8 cellular contexts compared by ENCODE assay signal in the genomic region with DNA sequence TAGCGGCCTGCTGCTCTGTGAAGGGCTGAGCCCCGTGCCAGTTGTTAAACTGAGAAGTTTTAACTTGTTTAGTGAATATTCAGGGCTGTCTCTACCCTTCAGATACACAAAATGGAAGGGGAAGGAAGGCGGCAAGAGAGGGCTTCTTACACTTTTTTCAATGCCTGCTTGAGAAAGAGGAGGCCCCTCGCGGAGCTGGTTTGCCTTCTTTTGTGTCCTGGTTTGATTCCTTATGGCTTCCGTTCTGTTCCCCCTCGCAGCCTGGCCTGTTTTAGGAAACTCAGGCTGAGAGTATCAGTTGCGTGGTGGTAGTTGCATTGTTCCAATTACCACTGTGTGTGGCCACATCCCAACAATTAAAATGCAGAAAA. TPM values are rescaled to one million over a fixed set of nuclear protein-coding genes. Genes with fewer than 3 reads are reported as not detected.
DNase-seq lines count a peak whose midpoint lies in the region; ATAC-seq and TF ChIP-seq lines count a peak whose summit lies in the region.

No MANE protein-coding gene starts in this region.

- H3K4me3 ChIP-seq in GM12875 (ENCODE audit: low read depth, low read length): peak overlapping the region; percentile 69
- peak overlapping the region; percentile 74 for H3K4me3 ChIP-seq in SJCRH30
- peak overlapping the region; percentile 72 to 99 (median 86) for H3K4me3 ChIP-seq in fibroblast of lung (replicated peaks in 1 of 4; ENCODE audit: control extremely low read depth in 1 of 4, insufficient read depth in 1 of 4, low read depth in 3 of 4, low read length in 4 of 4)
- H3K4me3 ChIP-seq in parathyroid adenoma (ENCODE audit: low read depth, low read length): peak overlapping the region; percentile 90

- H3K4me1 ChIP-seq in SJCRH30: 0 out of 2 replicates have a peak, but pooled peaks cover 2% of the 10 kb centered on the region
- H3K4me1 ChIP-seq in fibroblast of lung (ENCODE audit: control insufficient read depth, extremely low read depth, insufficient read depth, low read length): no peaks in the 10 kb centered on the region
- peaks cover 8% of the 10 kb centered on the region for H3K4me1 ChIP-seq in parathyroid adenoma

- H3K36me3 ChIP-seq in SJCRH30: peaks cover 23% of the 10 kb centered on the region
- peaks cover 3% of the 10 kb centered on the region for H3K36me3 ChIP-seq in fibroblast of lung (ENCODE audit: control insufficient read depth, insufficient read depth, low read length)
- H3K36me3 ChIP-seq in parathyroid adenoma (ENCODE audit: control insufficient read depth, insufficient read depth, low read length): no peaks in the 10 kb centered on the region

- ATAC-seq in GM19455 (IDR thresholded peaks at IDR 0.05; ENCODE audit: unreplicated experiment) (no peak), GM18517 (IDR thresholded peaks at IDR 0.05; ENCODE audit: unreplicated experiment) (no peak), GM19023 (IDR thresholded peaks at IDR 0.05; ENCODE audit: unreplicated experiment) (no peak)

- H3K27me3 ChIP-seq in SJCRH30 (no peaks in the 10 kb centered on the region), fibroblast of lung (ENCODE audit: control insufficient read depth, insufficient read depth, low read length) (no peaks in the 10 kb centered on the region), parathyroid adenoma (ENCODE audit: control insufficient read depth, insufficient read depth, low read length) (no peaks in the 10 kb centered on the region)

- H2AFZ ChIP-seq in fibroblast of lung (ENCODE audit: low read length) (no peak overlapping the region), parathyroid adenoma (peak overlapping the region; percentile 96)

- DNase-seq in SJCRH30 (no peak), fibroblast of lung (ENCODE audit: low read depth in 2 of 2) (peak in 1 of 2 donors; percentile 39), DMS79 (lab: John Stamatoyannopoulos, UW) (no peak)

- H3K27ac ChIP-seq in SJCRH30: peak overlapping the region; percentile 24; the same call in 1 of the 2 replicates
- H3K27ac ChIP-seq in fibroblast of lung (ENCODE audit: insufficient read depth, low read length): peak overlapping the region; percentile 100
- H3K27ac ChIP-seq in parathyroid adenoma: peak overlapping the region; percentile 92

- TF ChIP-seq CTCF in GM12875 (IDR thresholded peaks at IDR 0.05; ENCODE audit: borderline replicate concordance, insufficient read depth, low read depth, low read length) (no peak), fibroblast of lung (conservative IDR thresholded peaks at IDR 0.05 in 1 of 2, IDR thresholded peaks at IDR 0.05 in 1 of 2; ENCODE audit: low read depth in 1 of 2, low read length in 2 of 2) (no peak), parathyroid adenoma (IDR thresholded peaks at IDR 0.05) (no peak)

- H3K4me2 ChIP-seq in fibroblast of lung (ENCODE audit: extremely low read depth, insufficient read depth, low read length): peak overlapping the region; percentile 91
- peak overlapping the region; percentile 100 for H3K4me2 ChIP-seq in parathyroid adenoma (ENCODE audit: low read length)

- H4K20me1 ChIP-seq in fibroblast of lung (ENCODE audit: control insufficient read depth, extremely low read depth, insufficient read depth, low read length): no peaks in the 10 kb centered on the region

- peaks cover 40% of the 10 kb centered on the region for H3K79me2 ChIP-seq in fibroblast of lung (ENCODE audit: control insufficient read depth, insufficient read depth, low read length)
- H3K79me2 ChIP-seq in parathyroid adenoma: no peaks in the 10 kb centered on the region

- peak overlapping the region; percentile 98 for H3K9ac ChIP-seq in fibroblast of lung (ENCODE audit: insufficient read depth, low read length)
- H3K9ac ChIP-seq in parathyroid adenoma: peak overlapping the region; percentile 70

- H3K9me3 ChIP-seq in SJCRH30 (replicated peaks): no peaks in the 10 kb centered on the region
- H3K9me3 ChIP-seq in fibroblast of lung (ENCODE audit: control insufficient read depth, insufficient read depth, low read depth, low read length): no peaks in the 10 kb centered on the region
- no peaks in the 10 kb centered on the region for H3K9me3 ChIP-seq in parathyroid adenoma (ENCODE audit: control insufficient read depth, low read length)

RNA-seq across cellular contexts. Expression of a gene that starts 1.0 kb away (rescaled TPM):
- total RNA-seq in SJCRH30 (2014; rRNA removed; shearing (Covaris generic)): 40.3 and 40.5 TPM in 2 replicates
- 36.0 and 44.9 TPM in 2 replicates for total RNA-seq in fibroblast of lung
- 30.3 and 33.8 TPM in 2 replicates for polyA plus RNA-seq in fibroblast of lung
- polyA plus RNA-seq in fibroblast of lung (2012): 18.8 and 23.0 TPM in 2 replicates
- 41.8 and 61.1 TPM in 2 replicates for polyA minus RNA-seq in fibroblast of lung (ENCODE audit: low replicate concordance)

RNA-seq across cellular contexts. Expression of a gene that starts 7.5 kb away (rescaled TPM):
- 29.5 and 36.3 TPM in 2 replicates for total RNA-seq in SJCRH30 (2014; rRNA removed; shearing (Covaris generic))
- 0.26 and 3.0 TPM in 2 replicates for total RNA-seq in fibroblast of lung
- 2.4 and 9.9 TPM in 2 replicates for polyA plus RNA-seq in fibroblast of lung
- 1.5 and 6.2 TPM in 2 replicates for polyA plus RNA-seq in fibroblast of lung (2012)
- 3.0 TPM in 1 of 2 replicates, not detected in the other for polyA minus RNA-seq in fibroblast of lung (ENCODE audit: low replicate concordance)

RNA-seq across cellular contexts. Expression of a gene that starts 13.4 kb away (rescaled TPM):
- 73.0 and 75.2 TPM in 2 replicates for total RNA-seq in SJCRH30 (2014; rRNA removed; shearing (Covaris generic))
- 39.8 and 49.4 TPM in 2 replicates for total RNA-seq in fibroblast of lung
- polyA plus RNA-seq in fibroblast of lung: 23.6 and 25.7 TPM in 2 replicates
- 20.6 and 22.3 TPM in 2 replicates for polyA plus RNA-seq in fibroblast of lung (2012)
- polyA minus RNA-seq in fibroblast of lung (ENCODE audit: low replicate concordance): 24.1 and 25.7 TPM in 2 replicates

Comparison
In these comparisons a context has a peak if more than half of its experiments do, and no peak if none do; other contexts are left out.
1. H3K27ac ChIP-seq: peak in every context shown above with its lines; median percentile 100 in fibroblast of lung; 92 in parathyroid adenoma; 24 in SJCRH30.